Comparison of ENCODE assay signal across 8 cellular contexts in the genomic region with DNA sequence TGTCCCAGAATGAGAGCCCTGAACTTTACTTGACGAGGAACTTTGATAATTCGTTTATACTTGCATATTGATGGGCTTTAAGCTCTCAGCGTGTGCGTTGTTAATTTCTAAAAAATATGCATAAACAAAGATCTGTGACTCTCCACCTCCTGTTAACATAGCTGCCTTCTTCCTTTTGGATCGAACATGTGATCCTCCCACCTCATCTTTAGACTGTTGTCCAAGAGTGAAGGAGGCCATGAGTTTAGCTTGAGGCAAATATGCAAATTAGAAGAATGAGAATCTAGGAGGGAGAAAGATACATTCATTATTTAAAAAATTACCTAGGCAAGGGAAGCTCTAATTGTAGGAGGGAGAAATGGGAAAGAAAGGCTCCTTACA. TPM values are rescaled to one million over a fixed set of nuclear protein-coding genes. Genes with fewer than 3 reads are reported as not detected.
DNase-seq lines count a peak whose midpoint lies in the region; ATAC-seq and TF ChIP-seq lines count a peak whose summit lies in the region.

No MANE protein-coding gene starts in this region.

- no peak for DNase-seq in astrocyte of the cerebellum (ENCODE audit: low read depth)
- no peak for DNase-seq in left lung
- DNase-seq in upper lobe of left lung: no peak
- DNase-seq in activated gamma-delta T cell treated with Interleukin-2 at 50 U/mL for 16 hours: no peak
- no peak for DNase-seq in NCI-H2081 (lab: John Stamatoyannopoulos, UW)
- no peak for DNase-seq in GM10248 (ENCODE audit: extremely low spot score)

- TF ChIP-seq CTCF in HEK293 (tag by site-specific recombination; IDR thresholded peaks at IDR 0.05) (no peak), astrocyte of the cerebellum (IDR thresholded peaks at IDR 0.05; ENCODE audit: low read depth, low read length, missing control alignments) (no peak), left lung (IDR thresholded peaks at IDR 0.05) (no peak), upper lobe of left lung (IDR thresholded peaks at IDR 0.05) (no peak), GM10248 (IDR thresholded peaks at IDR 0.05; ENCODE audit: control extremely low read depth, extremely low read depth, low read depth, missing control alignments) (no peak)

- H3K79me2 ChIP-seq in ACC112 (ENCODE audit: control insufficient read depth, insufficient read depth, low read length, unreplicated experiment): peaks cover 33% of the 10 kb centered on the region

- peak overlapping the region; percentile 100 for H2AFZ ChIP-seq in ACC112 (ENCODE audit: low read length, unreplicated experiment)

- peaks cover 14% of the 10 kb centered on the region for H3K4me1 ChIP-seq in ACC112 (ENCODE audit: control insufficient read depth, insufficient read depth, low read length, unreplicated experiment)
- H3K4me1 ChIP-seq in HEK293 (ENCODE audit: control insufficient read depth, insufficient read depth, low read length): peaks cover 8% of the 10 kb centered on the region; the same call in 1 of the 2 replicates
- peaks cover 4 to 18% of the 10 kb centered on the region in 2 donors for H3K4me1 ChIP-seq in left lung
- H3K4me1 ChIP-seq in upper lobe of left lung: peaks cover 4 to 22% (median 8%) of the 10 kb centered on the region in 4 donors

- in situ Hi-C loops in astrocyte of the cerebellum (cut with HindIII; ENCODE audit: low sequenced_read_pairs): no loop called here

- H3K9me3 ChIP-seq in HEK293 (ENCODE audit: control insufficient read depth, insufficient read depth, low read depth, low read length): no peaks in the 10 kb centered on the region
- H3K9me3 ChIP-seq in left lung: no peaks in the 10 kb centered on the region
- no peaks in the 10 kb centered on the region for H3K9me3 ChIP-seq in upper lobe of left lung

- intact Hi-C loops in left lung (cut with DNase I): no loop called here

- peak overlapping the region; percentile 88 for H3K4me3 ChIP-seq in ACC112 (ENCODE audit: low read depth, low read length)
- H3K4me3 ChIP-seq in HEK293 (ENCODE audit: low read depth, low read length): peak overlapping the region; percentile 93
- peak overlapping the region; percentile 80 for H3K4me3 ChIP-seq in astrocyte of the cerebellum (ENCODE audit: low read depth, low read length)
- H3K4me3 ChIP-seq in left lung: peak overlapping the region; percentile 60 to 78
- peak overlapping the region; percentile 26 to 83 (median 72) for H3K4me3 ChIP-seq in upper lobe of left lung

- ATAC-seq in left lung (no peak), upper lobe of left lung (ENCODE audit: low FRiP score in 2 of 2) (peak in 1 of 2 donors; percentile 9)

- TF ChIP-seq EP300 in upper lobe of left lung (IDR thresholded peaks at IDR 0.05): no peak

- TF ChIP-seq POLR2A in upper lobe of left lung (IDR thresholded peaks at IDR 0.05): no peak

- peaks cover 4% of the 10 kb centered on the region for H3K27me3 ChIP-seq in ACC112 (ENCODE audit: insufficient read depth, low read length)
- no peaks in the 10 kb centered on the region for H3K27me3 ChIP-seq in left lung
- no peaks in the 10 kb centered on the region for H3K27me3 ChIP-seq in upper lobe of left lung

- H3K27ac ChIP-seq in ACC112 (ENCODE audit: low read depth, low read length) (peak overlapping the region; percentile 91), HEK293 (ENCODE audit: extremely low read depth, low read depth, low read length) (peak overlapping the region; percentile 91), left lung (peak overlapping the region; percentile 80 to 85), upper lobe of left lung (peak overlapping the region; percentile 77 to 85 (median 84))

- CTCF ChIA-PET in HEK293 (lab: Yijun Ruan, JAX): interaction anchor here (0.7 kb wide), 1 partner anchor 158 kb away, joined by 3 read pairs; no protein-coding TSS in a partner anchor
- CTCF ChIA-PET in GM10248 (lab: Yijun Ruan, JAX): interaction anchor here (0.9 to 2.2 kb wide), 7 partner anchors 12 to 158 kb away, joined by 3 to 8 read pairs (median 3); no protein-coding TSS in a partner anchor

- no peaks in the 10 kb centered on the region for H3K36me3 ChIP-seq in ACC112 (ENCODE audit: insufficient read depth, low read length)
- H3K36me3 ChIP-seq in HEK293 (ENCODE audit: control insufficient read depth in 2 of 2, insufficient read depth in 1 of 2, low read length in 2 of 2): no peaks in the 10 kb centered on the region
- no peaks in the 10 kb centered on the region for H3K36me3 ChIP-seq in left lung
- H3K36me3 ChIP-seq in upper lobe of left lung: no peaks in the 10 kb centered on the region

- POLR2A ChIA-PET in HEK293 (lab: Yijun Ruan, JAX) (interaction anchor here (0.6 to 1.5 kb wide), 8 partner anchors 11 to 721 kb away, joined by 3 to 11 read pairs (median 3); a partner anchor contains a TSS), GM10248 (lab: Yijun Ruan, JAX) (no interaction called here)

- 10 to 14% methylated on average over 5 of the region's 5 CpGs for WGBS in upper lobe of left lung, 2 donors

TF ChIP-seq in HEK293, 187 proteins besides CTCF, POLR2A, EP300 and RAD21:
- TF ChIP-seq ZNF239 (tag by site-specific recombination; IDR thresholded peaks at IDR 0.05) (no peak), ZNF223 (tag by site-specific recombination; IDR thresholded peaks at IDR 0.05) (no peak), ZNF837 (tag by site-specific recombination; IDR thresholded peaks at IDR 0.05) (no peak), ZNF558 (tag by site-specific recombination; IDR thresholded peaks at IDR 0.05) (no peak), GFI1B (tag by site-specific recombination; IDR thresholded peaks at IDR 0.05) (no peak), ZNF274 (IDR thresholded peaks at IDR 0.05; ENCODE audit: low read length) (no peak), ZNF274 (tag by site-specific recombination; IDR thresholded peaks at IDR 0.05; ENCODE audit: borderline replicate concordance) (no peak), SALL2 (tag by site-specific recombination; IDR thresholded peaks at IDR 0.05; ENCODE audit: borderline replicate concordance) (no peak), ZSCAN16 (tag by site-specific recombination; IDR thresholded peaks at IDR 0.05) (no peak), HOXC10 (CRISPR knock-in tag; IDR thresholded peaks at IDR 0.05) (no peak), MEIS1 (CRISPR knock-in tag; IDR thresholded peaks at IDR 0.05; ENCODE audit: borderline replicate concordance) (no peak)
- TF ChIP-seq, protein P1, sequence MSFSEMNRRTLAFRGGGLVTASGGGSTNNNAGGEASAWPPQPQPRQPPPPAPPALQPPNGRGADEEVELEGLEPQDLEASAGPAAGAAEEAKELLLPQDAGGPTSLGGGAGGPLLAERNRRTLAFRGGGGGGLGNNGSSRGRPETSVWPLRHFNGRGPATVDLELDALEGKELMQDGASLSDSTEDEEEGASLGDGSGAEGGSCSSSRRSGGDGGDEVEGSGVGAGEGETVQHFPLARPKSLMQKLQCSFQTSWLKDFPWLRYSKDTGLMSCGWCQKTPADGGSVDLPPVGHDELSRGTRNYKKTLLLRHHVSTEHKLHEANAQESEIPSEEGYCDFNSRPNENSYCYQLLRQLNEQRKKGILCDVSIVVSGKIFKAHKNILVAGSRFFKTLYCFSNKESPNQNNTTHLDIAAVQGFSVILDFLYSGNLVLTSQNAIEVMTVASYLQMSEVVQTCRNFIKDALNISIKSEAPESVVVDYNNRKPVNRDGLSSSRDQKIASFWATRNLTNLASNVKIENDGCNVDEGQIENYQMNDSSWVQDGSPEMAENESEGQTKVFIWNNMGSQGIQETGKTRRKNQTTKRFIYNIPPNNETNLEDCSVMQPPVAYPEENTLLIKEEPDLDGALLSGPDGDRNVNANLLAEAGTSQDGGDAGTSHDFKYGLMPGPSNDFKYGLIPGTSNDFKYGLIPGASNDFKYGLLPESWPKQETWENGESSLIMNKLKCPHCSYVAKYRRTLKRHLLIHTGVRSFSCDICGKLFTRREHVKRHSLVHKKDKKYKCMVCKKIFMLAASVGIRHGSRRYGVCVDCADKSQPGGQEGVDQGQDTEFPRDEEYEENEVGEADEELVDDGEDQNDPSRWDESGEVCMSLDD (tag by site-specific recombination; IDR thresholded peaks at IDR 0.05): no peak
- TF ChIP-seq, protein P2, sequence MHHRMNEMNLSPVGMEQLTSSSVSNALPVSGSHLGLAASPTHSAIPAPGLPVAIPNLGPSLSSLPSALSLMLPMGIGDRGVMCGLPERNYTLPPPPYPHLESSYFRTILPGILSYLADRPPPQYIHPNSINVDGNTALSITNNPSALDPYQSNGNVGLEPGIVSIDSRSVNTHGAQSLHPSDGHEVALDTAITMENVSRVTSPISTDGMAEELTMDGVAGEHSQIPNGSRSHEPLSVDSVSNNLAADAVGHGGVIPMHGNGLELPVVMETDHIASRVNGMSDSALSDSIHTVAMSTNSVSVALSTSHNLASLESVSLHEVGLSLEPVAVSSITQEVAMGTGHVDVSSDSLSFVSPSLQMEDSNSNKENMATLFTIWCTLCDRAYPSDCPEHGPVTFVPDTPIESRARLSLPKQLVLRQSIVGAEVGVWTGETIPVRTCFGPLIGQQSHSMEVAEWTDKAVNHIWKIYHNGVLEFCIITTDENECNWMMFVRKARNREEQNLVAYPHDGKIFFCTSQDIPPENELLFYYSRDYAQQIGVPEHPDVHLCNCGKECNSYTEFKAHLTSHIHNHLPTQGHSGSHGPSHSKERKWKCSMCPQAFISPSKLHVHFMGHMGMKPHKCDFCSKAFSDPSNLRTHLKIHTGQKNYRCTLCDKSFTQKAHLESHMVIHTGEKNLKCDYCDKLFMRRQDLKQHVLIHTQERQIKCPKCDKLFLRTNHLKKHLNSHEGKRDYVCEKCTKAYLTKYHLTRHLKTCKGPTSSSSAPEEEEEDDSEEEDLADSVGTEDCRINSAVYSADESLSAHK (tag by site-specific recombination; IDR thresholded peaks at IDR 0.05): no peak

RNA-seq across cellular contexts. Expression of a gene that starts 0.6 kb away (rescaled TPM):
- total RNA-seq in left lung: 10 to 100 TPM; 17.3 to 17.5 TPM
- 10 to 100 TPM in 5 of 6 donors, 1 to 10 TPM in 1; 7.8 to 21.4 (median 15.7) TPM for total RNA-seq in upper lobe of left lung

RNA-seq across cellular contexts. Expression of a gene that starts 32.3 kb away (rescaled TPM):
- total RNA-seq in left lung: 1 to 10 TPM; 1.1 to 1.8 TPM
- 10 to 100 TPM in 1 of 6 donors, 1 to 10 TPM in 4, under 1 TPM in 1; 0.98 to 10.5 (median 3.3) TPM for total RNA-seq in upper lobe of left lung
